In the genomic region with DNA sequence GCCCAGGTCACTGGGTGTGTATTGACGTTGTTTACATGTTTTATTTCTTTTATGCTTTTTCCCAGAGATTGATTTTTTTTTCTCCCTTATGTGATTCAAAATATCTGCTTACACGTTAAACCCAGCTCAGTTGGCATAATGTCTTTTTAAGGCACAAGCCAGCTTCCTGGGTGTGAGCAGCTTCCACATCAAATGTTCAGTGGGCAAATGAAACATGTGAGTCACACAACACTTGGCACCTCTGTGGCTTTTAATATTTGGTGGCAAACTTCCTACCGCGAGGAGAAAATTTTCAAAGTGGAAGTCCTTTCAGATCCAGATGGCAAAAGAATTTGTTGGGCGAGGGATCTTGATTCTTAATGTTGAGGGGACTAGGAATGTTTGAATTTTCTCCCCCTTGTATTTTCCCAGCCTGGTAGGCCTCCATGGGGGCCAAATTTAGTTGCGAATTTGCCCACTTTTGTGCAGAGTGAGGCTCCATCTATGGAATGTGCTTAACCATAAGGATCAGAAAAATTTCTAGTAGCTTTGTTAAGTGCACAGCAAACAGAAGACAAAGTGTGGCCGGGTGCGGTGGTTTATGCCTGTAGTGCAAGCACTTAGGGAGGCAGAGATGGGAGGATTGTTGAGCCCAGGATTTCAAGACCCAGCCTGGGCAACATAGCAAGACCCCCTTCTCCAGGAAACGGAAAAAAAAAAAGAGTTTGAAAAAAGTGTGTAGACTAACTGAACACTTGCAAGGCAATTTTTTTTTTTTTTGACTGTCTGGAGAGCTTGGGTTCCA, we compare ENCODE assay signal across 26 cellular contexts. TPM values are rescaled to one million over a fixed set of nuclear protein-coding genes. Genes with fewer than 3 reads are reported as not detected.
DNase-seq lines count a peak whose midpoint lies in the region; ATAC-seq and TF ChIP-seq lines count a peak whose summit lies in the region.
"Had no signal": no experiment of that assay in that cellular context is flagged by ENCODE, and none has a peak within 500 bp of the region (broad histone marks: within the 10 kb centered on the region; RNA-seq: fewer than 3 reads in every experiment).

No MANE protein-coding gene starts in this region.

- H3K27ac ChIP-seq in PC-3 (ENCODE audit: low read length) (no peak overlapping the region), left lung (peak overlapping the region; percentile 44 to 48), thoracic aorta (peak overlapping the region in 1 of 2 donors; percentile 7)
- H3K27ac ChIP-seq: dorsolateral prefrontal cortex, epithelial cell of prostate, heart right ventricle, HL-60, tibial artery had no signal

- TF ChIP-seq CTCF in PC-3 (conservative IDR thresholded peaks at IDR 0.05; ENCODE audit: low read depth, low read length), result no peak
- no peak for TF ChIP-seq CTCF in left lung (IDR thresholded peaks at IDR 0.05)
- TF ChIP-seq CTCF in thoracic aorta (IDR thresholded peaks at IDR 0.05), result no peak

- intact Hi-C loops in PC-3 (cut with micrococcal nuclease) (no loop called here), left lung (cut with DNase I) (no loop called here)

- H3K9me2 ChIP-seq in PC-3 (replicated peaks; ENCODE audit: low read length), result no peaks in the 10 kb centered on the region

- 0 out of 2 replicates have a peak, but pooled peaks cover 4% of the 10 kb centered on the region for H4K20me1 ChIP-seq in PC-3 (ENCODE audit: low read length)

- H3K4me1 ChIP-seq in PC-3 (ENCODE audit: insufficient read depth, low read length) (peaks cover 3% of the 10 kb centered on the region; the same call in 1 of the 2 replicates), left lung (peaks cover 0 to 3% of the 10 kb centered on the region in 2 donors), thoracic aorta (ENCODE audit: control insufficient read depth in 1 of 2, low read depth in 2 of 2) (peaks cover 7 to 9% of the 10 kb centered on the region in 2 donors)
- H3K4me1 ChIP-seq: tibial artery had no signal

- no peaks in the 10 kb centered on the region for H3K27me3 ChIP-seq in PC-3 (ENCODE audit: low read length)
- no peaks in the 10 kb centered on the region for H3K27me3 ChIP-seq in left lung
- no peaks in the 10 kb centered on the region for H3K27me3 ChIP-seq in thoracic aorta (replicated peaks; ENCODE audit: insufficient read depth)
- H3K27me3 ChIP-seq: dorsolateral prefrontal cortex, heart right ventricle, tibial artery had no signal

- no TSS peak for BruUV-seq in PC-3 (replicated peaks; lab: Mats Ljungman, UMichigan)

- H3K9me3 ChIP-seq in PC-3 (ENCODE audit: low read length) (no peaks in the 10 kb centered on the region; the same call in 1 of the 2 replicates), left lung (peaks cover 0 to 5% of the 10 kb centered on the region in 2 donors), thoracic aorta (no peaks in the 10 kb centered on the region)
- H3K9me3 ChIP-seq: tibial artery had no signal

- POLR2A ChIA-PET in PC-3 (lab: Charles Lee; ENCODE audit: unreplicated experiment), result interaction anchor here (0.7 kb wide), 1 partner anchor 217 kb away, joined by 3 read pairs; no protein-coding TSS in a partner anchor

- peaks cover 6% of the 10 kb centered on the region for H3K36me3 ChIP-seq in PC-3 (ENCODE audit: low read depth, low read length)
- no peaks in the 10 kb centered on the region for H3K36me3 ChIP-seq in left lung
- no peaks in the 10 kb centered on the region for H3K36me3 ChIP-seq in thoracic aorta
- H3K36me3 ChIP-seq: heart right ventricle, tibial artery had no signal

- peak; percentile 14 for DNase-seq in activated effector memory CD4-positive, alpha-beta T cell treated with anti-CD3 and anti-CD28 coated beads, Interleukin-2, amount 50 U/mL, for 16 hours
- no peak for DNase-seq in activated effector memory CD4-positive, alpha-beta T cell treated with Interleukin-2 at 50 U/mL for 16 hours
- DNase-seq in PC-3 (peak; percentile 43), left lung (peak in 1 of 2 donors; percentile 57), thoracic aorta (ENCODE audit: low spot score) (no peak), SKM-1 treated with dmso at 0.1 percent for 144 hours (lab: John Stamatoyannopoulos, UW; ENCODE audit: unreplicated experiment) (no peak), HUDEP-2 (lab: John Stamatoyannopoulos, UW; ENCODE audit: unreplicated experiment in 76 of 76) (no peak)
- DNase-seq in activated CD4-positive, alpha-beta T cell treated with anti-CD3 and anti-CD28 coated beads for 4 hours, result no peak
- DNase-seq: 8988T; activated CD4-positive, alpha-beta T cell treated with anti-CD3 and anti-CD28 coated beads, Interleukin-2, amount 10 ng/mL, durations not matched to agents 24 days and 14 days; activated CD8-positive, alpha-beta memory T cell treated with anti-CD3 and anti-CD28 coated beads, Interleukin-2, amount 10 ng/mL, durations not matched to agents 7 days and 5 days; activated naive CD8-positive, alpha-beta T cell treated with anti-CD3 and anti-CD28 coated beads for 36 hours; heart right ventricle; left colon; MV-4-11; NCI-H187; NCI-H774; OCI-M1; SHP77; small intestine; stimulated activated CD4-positive, alpha-beta T cell treated with anti-CD3 and anti-CD28 coated beads, Interleukin-4, amount 100 ng/mL, for 24 hours; stimulated activated naive CD8-positive, alpha-beta T cell treated with anti-CD3 and anti-CD28 coated beads, Interleukin-15, Interleukin-2, amounts not matched to agents 100 U/mL and 50 U/mL, for 24 hours; tibial artery had no signal

- CTCF ChIA-PET in PC-3 (lab: Charles Lee), result interaction anchor here (0.6 to 1.4 kb wide), 3 partner anchors 8 to 313 kb away, joined by 3 to 11 read pairs (median 5); no protein-coding TSS in a partner anchor

- peaks cover 97% of the 10 kb centered on the region for H3K79me2 ChIP-seq in PC-3 (ENCODE audit: low read length)

- no peaks in the 10 kb centered on the region for H3F3A ChIP-seq in PC-3 (ENCODE audit: low read length, unreplicated experiment)

- H2AFZ ChIP-seq in PC-3 (ENCODE audit: low read length), result no peak overlapping the region

- peak; percentile 42 for ATAC-seq in PC-3
- ATAC-seq in left lung, result peak; percentile 87
- peak; percentile 54 for ATAC-seq in thoracic aorta (ENCODE audit: insufficient number of reproducible peaks, low FRiP score, low read depth)
- ATAC-seq: activated CD8-positive, alpha-beta memory T cell treated with anti-CD3 and anti-CD28 coated beads, Interleukin-2, amount 10 ng/mL, durations not matched to agents 7 days and 5 days; heart right ventricle; left colon; stimulated activated naive CD8-positive, alpha-beta T cell treated with anti-CD3 and anti-CD28 coated beads, Interleukin-15, Interleukin-2, amounts not matched to agents 100 U/mL and 50 U/mL, for 24 hours had no signal

- H3K4me3 ChIP-seq in PC-3 (ENCODE audit: low read length) (no peak overlapping the region), left lung (no peak overlapping the region), thoracic aorta (peak overlapping the region; percentile 17)
- H3K4me3 ChIP-seq: dorsolateral prefrontal cortex, heart right ventricle, tibial artery had no signal

- no peak overlapping the region for H3K4me2 ChIP-seq in PC-3 (ENCODE audit: low read length)

- no peak overlapping the region for H3K9ac ChIP-seq in PC-3 (ENCODE audit: low read length)

RNA-seq across cellular contexts. Expression of a gene that starts 30.9 kb away (rescaled TPM):
- total RNA-seq in PC-3 (2014; rRNA removed), result 39.6 and 44.5 TPM in 2 replicates
- 100 to 1,000 TPM; 110 to 157 TPM for total RNA-seq in left lung
- total RNA-seq in thoracic aorta, result 100 to 1,000 TPM in 1 of 2 donors, 10 to 100 TPM in 1; 85.0 to 179 TPM

Comparison
In these comparisons a context has a peak if more than half of its experiments do, and no peak if none do; other contexts are left out.
1. DNase-seq: peak in activated effector memory CD4-positive, alpha-beta T cell treated with anti-CD3 and anti-CD28 coated beads, Interleukin-2, amount 50 U/mL, for 16 hours (single experiment) and PC-3 (single experiment); none in activated effector memory CD4-positive, alpha-beta T cell treated with Interleukin-2 at 50 U/mL for 16 hours (single experiment), thoracic aorta (single experiment), SKM-1 treated with dmso at 0.1 percent for 144 hours (single experiment), activated CD4-positive, alpha-beta T cell treated with anti-CD3 and anti-CD28 coated beads for 4 hours (0 of 2) and HUDEP-2 (0 of 76).
2. Peak in every context shown above with its lines, with median percentiles within 50 percentile points of each other: ATAC-seq.